In the genomic region with DNA sequence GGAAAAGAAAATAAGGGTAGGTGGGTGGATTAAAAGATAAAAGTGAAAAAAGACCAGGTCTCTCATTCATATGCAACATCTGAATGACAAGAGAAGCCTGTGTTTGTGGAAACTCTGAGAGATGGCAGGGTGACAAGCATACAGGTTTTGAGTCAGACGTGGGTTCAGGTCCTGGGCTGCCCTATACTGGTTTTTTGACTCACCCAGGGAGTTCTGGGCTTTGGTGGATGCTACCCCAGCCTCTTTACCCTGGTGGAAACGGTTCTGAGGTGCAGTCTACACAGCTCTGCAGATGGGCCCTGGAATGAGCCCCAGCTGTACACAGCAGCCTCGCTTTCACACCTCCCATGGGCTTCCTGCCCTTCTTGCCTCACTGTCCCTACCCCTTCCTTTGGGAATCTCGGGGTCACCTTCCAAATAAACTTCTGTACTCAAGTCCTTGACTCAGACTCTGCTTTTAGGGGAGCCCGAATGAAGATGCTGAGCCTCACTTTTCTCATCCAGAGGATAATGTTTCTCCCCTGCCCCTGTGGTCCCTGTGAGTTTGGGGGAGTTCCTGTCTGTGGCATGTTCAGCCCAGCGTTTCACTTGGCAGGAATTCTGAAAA, we compare ENCODE assay signal across 10 cellular contexts.
DNase-seq lines count a peak whose midpoint lies in the region; ATAC-seq and TF ChIP-seq lines count a peak whose summit lies in the region.
"Had no signal": no experiment of that assay in that cellular context is flagged by ENCODE, and none has a peak within 500 bp of the region (broad histone marks: within the 10 kb centered on the region; RNA-seq: fewer than 3 reads in every experiment).

No MANE protein-coding gene starts in this region.

- peak overlapping the region; percentile 100 for H3K27ac Mint-ChIP-seq in activated naive CD4-positive, alpha-beta T cell treated with anti-CD3 and anti-CD28 coated beads, Interleukin-2, amount 50 U/mL, for 24 hours

- no peaks in the 10 kb centered on the region for H3K9me3 Mint-ChIP-seq in activated naive CD4-positive, alpha-beta T cell treated with anti-CD3 and anti-CD28 coated beads, Interleukin-2, amount 50 U/mL, for 24 hours

- peaks cover 53% of the 10 kb centered on the region for H3K4me1 Mint-ChIP-seq in activated naive CD4-positive, alpha-beta T cell treated with anti-CD3 and anti-CD28 coated beads, Interleukin-2, amount 50 U/mL, for 24 hours

- H3K36me3 Mint-ChIP-seq in activated naive CD4-positive, alpha-beta T cell treated with anti-CD3 and anti-CD28 coated beads, Interleukin-2, amount 50 U/mL, for 24 hours = peaks cover 1% of the 10 kb centered on the region

- H3K27ac ChIP-seq in parathyroid adenoma = no peak overlapping the region
- H3K27ac ChIP-seq: HL-60, psoas muscle had no signal

- H3K36me3 ChIP-seq in parathyroid adenoma (ENCODE audit: control insufficient read depth, insufficient read depth, low read length) = no peaks in the 10 kb centered on the region

- H3K27me3 Mint-ChIP-seq in activated naive CD4-positive, alpha-beta T cell treated with anti-CD3 and anti-CD28 coated beads, Interleukin-2, amount 50 U/mL, for 24 hours = no peaks in the 10 kb centered on the region

- no peak overlapping the region for H3K4me2 ChIP-seq in parathyroid adenoma (ENCODE audit: low read length)

- DNase-seq in EH (ENCODE audit: low read depth) (peak; percentile 25), M059J (ENCODE audit: low read depth) (peak; percentile 81), AML-193 (lab: John Stamatoyannopoulos, UW) (no peak), AG20443 (ENCODE audit: low spot score) (no peak)
- DNase-seq: psoas muscle had no signal

- H3K27me3 ChIP-seq in parathyroid adenoma (ENCODE audit: control insufficient read depth, insufficient read depth, low read length) = no peaks in the 10 kb centered on the region

- H3K4me1 ChIP-seq in parathyroid adenoma = no peaks in the 10 kb centered on the region
- H3K4me1 ChIP-seq: psoas muscle had no signal

- no peak for TF ChIP-seq CTCF in parathyroid adenoma (IDR thresholded peaks at IDR 0.05)

- ATAC-seq in HG02798 (IDR thresholded peaks at IDR 0.05; ENCODE audit: poor library complexity, unreplicated experiment) = no peak
- ATAC-seq in GM18907 (IDR thresholded peaks at IDR 0.05; ENCODE audit: unreplicated experiment) = no peak

- peak overlapping the region; percentile 45 for H2AFZ ChIP-seq in parathyroid adenoma

- H3K9ac ChIP-seq in parathyroid adenoma = no peak overlapping the region

- no peaks in the 10 kb centered on the region for H3K9me3 ChIP-seq in parathyroid adenoma (ENCODE audit: control insufficient read depth, low read length)
- H3K9me3 ChIP-seq: psoas muscle had no signal

- no peak overlapping the region for H3K4me3 ChIP-seq in parathyroid adenoma (ENCODE audit: low read depth, low read length)
- H3K4me3 ChIP-seq: psoas muscle had no signal

- H3K4me3 Mint-ChIP-seq in activated naive CD4-positive, alpha-beta T cell treated with anti-CD3 and anti-CD28 coated beads, Interleukin-2, amount 50 U/mL, for 24 hours = peak overlapping the region; percentile 47

- no peaks in the 10 kb centered on the region for H3K79me2 ChIP-seq in parathyroid adenoma

Comparison
In these comparisons a context has a peak if more than half of its experiments do, and no peak if none do; other contexts are left out.
1. DNase-seq: peak in EH (single experiment) and M059J (single experiment); none in AML-193 (0 of 2) and AG20443 (single experiment).